Comparison of ENCODE assay signal across 8 cellular contexts in the genomic region with DNA sequence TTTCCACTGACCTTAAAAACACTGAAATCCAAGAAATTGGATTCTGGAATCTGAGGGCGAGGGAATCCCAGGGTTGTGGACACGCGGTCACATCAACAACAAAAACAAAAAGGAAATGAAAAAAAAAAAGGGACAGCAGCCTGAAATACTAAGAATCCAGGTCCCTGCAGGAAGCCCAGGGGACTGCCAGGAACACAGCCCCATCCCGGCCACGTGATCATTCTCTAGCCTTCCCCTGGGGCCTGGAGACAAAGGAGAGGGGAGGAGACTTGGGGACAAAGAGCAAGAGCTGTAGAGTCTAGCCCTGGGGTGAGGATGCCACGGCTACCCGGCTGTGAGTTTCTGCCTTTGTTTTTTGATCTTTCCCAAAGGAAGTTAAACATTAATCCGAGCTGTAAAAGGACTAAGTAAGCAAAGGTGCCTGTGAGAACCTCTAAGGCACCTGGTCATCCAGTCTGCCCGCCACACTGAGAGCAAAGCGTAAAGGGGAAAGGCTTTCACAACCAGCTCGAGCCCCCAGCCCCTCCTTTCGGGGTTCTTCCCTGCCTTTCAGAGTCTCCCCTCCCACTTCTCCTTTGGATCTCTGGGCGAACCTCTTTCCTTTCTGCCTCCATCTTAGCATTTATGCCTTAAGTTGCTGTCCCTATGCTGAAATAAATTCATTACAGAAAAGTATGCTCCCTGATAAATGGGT. TPM values are rescaled to one million over a fixed set of nuclear protein-coding genes. Genes with fewer than 3 reads are reported as not detected.
A peak's percentile ranks its signal among the peaks of the same experiment; 100 is the strongest.
DNase-seq lines count a peak whose midpoint lies in the region; ATAC-seq, FAIRE-seq and TF ChIP-seq lines count a peak whose summit lies in the region.

No MANE protein-coding gene starts in this region.

- no peaks in the 10 kb centered on the region for H3K9me3 ChIP-seq in colonic mucosa
- H3K9me3 ChIP-seq in subcutaneous abdominal adipose tissue (ENCODE audit: control insufficient read depth in 5 of 5, low read length in 5 of 5), result no peaks in the 10 kb centered on the region

- peak overlapping the region; percentile 91 for H3K27ac ChIP-seq in colonic mucosa
- H3K27ac ChIP-seq in subcutaneous abdominal adipose tissue (ENCODE audit: low read depth, low read length), result peak overlapping the region; percentile 55

- H3K4me3 ChIP-seq in colonic mucosa (peak overlapping the region; percentile 17), subcutaneous abdominal adipose tissue (ENCODE audit: low read depth in 1 of 5, low read length in 5 of 5) (peak overlapping the region in 4 of 5 donors; percentile 48 to 67 (median 59))

- peaks cover 4% of the 10 kb centered on the region for H3K4me1 ChIP-seq in colonic mucosa
- H3K4me1 ChIP-seq in subcutaneous abdominal adipose tissue (ENCODE audit: control insufficient read depth in 5 of 5, insufficient read depth in 5 of 5, low read length in 5 of 5), result peaks cover 0 to 19% (median 8%) of the 10 kb centered on the region in 5 donors

- peak; percentile 16 for TF ChIP-seq CTCF in colonic mucosa (IDR thresholded peaks at IDR 0.05)

- H3K27me3 ChIP-seq in colonic mucosa (no peaks in the 10 kb centered on the region), subcutaneous abdominal adipose tissue (ENCODE audit: control insufficient read depth in 5 of 5, insufficient read depth in 4 of 5, low read length in 5 of 5) (peaks cover 0 to 4% (median 0%) of the 10 kb centered on the region in 5 donors)

- DNase-seq in H54 (ENCODE audit: insufficient read length, low spot score) (peak; percentile 96), NCI-H524 treated with DMSO at 0.1 percent for 48 hours (lab: John Stamatoyannopoulos, UW) (peak; percentile 92), colonic mucosa (peak; percentile 95), kidney glomerular epithelial cell (lab: John Stamatoyannopoulos, UW) (peak; percentile 96), GOT3 (lab: John Stamatoyannopoulos, UW) (no peak)

- H3K36me3 ChIP-seq in colonic mucosa, result no peaks in the 10 kb centered on the region
- H3K36me3 ChIP-seq in subcutaneous abdominal adipose tissue (ENCODE audit: control insufficient read depth in 5 of 5, insufficient read depth in 5 of 5, low read length in 5 of 5), result no peaks in the 10 kb centered on the region

- FAIRE-seq in H54 (lab: Jason Lieb, UNC), result peak; percentile 86

- TF ChIP-seq POLR2A in H54 (IDR thresholded peaks at IDR 0.05; ENCODE audit: low read depth, low read length), result peak; percentile 59

- intact Hi-C loops in colonic mucosa (cut with DNase I), result no loop called here

- H3K9ac ChIP-seq in colonic mucosa (ENCODE audit: low read depth in 2 of 2, low read length in 2 of 2) (peak overlapping the region; percentile 45 to 79), subcutaneous abdominal adipose tissue (ENCODE audit: low read length in 5 of 5) (peak overlapping the region in 1 of 5 donors; percentile 67)

- ATAC-seq in GM21825 (IDR thresholded peaks at IDR 0.05; ENCODE audit: unreplicated experiment) (no peak), HG02623 (IDR thresholded peaks at IDR 0.05; ENCODE audit: unreplicated experiment) (no peak)

RNA-seq across cellular contexts. Expression of a gene that starts 24.1 kb away (rescaled TPM):
- 1,000 to 10,000 TPM; 1,354 to 1,578 TPM for total RNA-seq in colonic mucosa

RNA-seq across cellular contexts. Expression of a gene that starts 57.9 kb away (rescaled TPM):
- total RNA-seq in colonic mucosa, result 10 to 100 TPM; 16.5 to 35.1 TPM
